Comparison of ENCODE assay signal across 32 cellular contexts in genomic region chr1:239958063-239958462, GRCh38.
"Had no signal": no experiment of that assay in that cellular context is flagged by ENCODE, and none has a peak within 500 bp of the region (broad histone marks: within the 10 kb centered on the region; RNA-seq: fewer than 3 reads in every experiment).

No MANE protein-coding gene starts in this region.

- H3K36me3 ChIP-seq: adrenal gland had no signal

- H3K27ac Mint-ChIP-seq: activated CD4-positive, alpha-beta memory T cell treated with anti-CD3 and anti-CD28 coated beads for 36 hours; activated CD4-positive, alpha-beta T cell treated with anti-CD3 and anti-CD28 coated beads for 36 hours; activated CD4-positive, alpha-beta T cell treated with anti-CD3 and anti-CD28 coated beads, Interleukin-2, amount 10 ng/mL, durations not matched to agents 24 days and 14 days; activated CD8-positive, alpha-beta memory T cell treated with anti-CD3 and anti-CD28 coated beads, Interleukin-2, amount 10 ng/mL, durations not matched to agents 7 days and 5 days; activated CD8-positive, alpha-beta T cell treated with anti-CD3 and anti-CD28 coated beads, Interleukin-2, amount 10 ng/mL, durations not matched to agents 7 days and 5 days; activated naive CD4-positive, alpha-beta T cell treated with anti-CD3 and anti-CD28 coated beads for 36 hours; activated naive CD4-positive, alpha-beta T cell treated with anti-CD3 and anti-CD28 coated beads, Interleukin-2, amount 50 U/mL, for 24 hours; activated naive CD8-positive, alpha-beta T cell treated with anti-CD3 and anti-CD28 coated beads for 36 hours; activated naive CD8-positive, alpha-beta T cell treated with anti-CD3 and anti-CD28 coated beads, Interleukin-2, amount 50 U/mL, for 24 hours; activated T-helper 1 cell treated with anti-CD3 and anti-CD28 coated beads, Interleukin-12 subunit alpha, Interleukin-12 subunit beta, Interleukin-2, Interleukin-4 antibody, amounts not matched to agents 30 ng/mL and 10 ng/mL and 1 ng/mL, durations not matched to agents 14 hours and 24 hours and 36 hours; activated T-helper 2 cell treated with anti-CD3 and anti-CD28 coated beads, Interferon-gamma antibody, Interleukin-2, Interleukin-4, amounts not matched to agents 10 μg/mL and 5 μg/mL and 100 μg/mL, durations not matched to agents 14 hours and 24 hours and 36 hours had no signal

- H3K4me1 Mint-ChIP-seq: activated CD4-positive, alpha-beta T cell treated with anti-CD3 and anti-CD28 coated beads for 36 hours; activated CD4-positive, alpha-beta T cell treated with anti-CD3 and anti-CD28 coated beads, Interleukin-2, amount 10 ng/mL, durations not matched to agents 24 days and 14 days; activated CD8-positive, alpha-beta memory T cell treated with anti-CD3 and anti-CD28 coated beads, Interleukin-2, amount 10 ng/mL, durations not matched to agents 7 days and 5 days; activated naive CD4-positive, alpha-beta T cell treated with anti-CD3 and anti-CD28 coated beads, Interleukin-2, amount 50 U/mL, for 24 hours; activated naive CD8-positive, alpha-beta T cell treated with anti-CD3 and anti-CD28 coated beads for 36 hours; activated naive CD8-positive, alpha-beta T cell treated with anti-CD3 and anti-CD28 coated beads, Interleukin-2, amount 50 U/mL, for 24 hours had no signal

- H3K9me3 ChIP-seq: adrenal gland, body of pancreas had no signal

- H3K27me3 Mint-ChIP-seq: activated CD4-positive, alpha-beta memory T cell treated with anti-CD3 and anti-CD28 coated beads for 36 hours had no signal

- H3K27ac ChIP-seq: adrenal gland, body of pancreas, epithelial cell of prostate had no signal

- H3K4me1 ChIP-seq: adrenal gland, body of pancreas had no signal

- H3K36me3 Mint-ChIP-seq: activated CD4-positive, alpha-beta memory T cell treated with anti-CD3 and anti-CD28 coated beads for 36 hours; activated CD8-positive, alpha-beta memory T cell treated with anti-CD3 and anti-CD28 coated beads, Interleukin-2, amount 10 ng/mL, durations not matched to agents 7 days and 5 days; activated naive CD4-positive, alpha-beta T cell treated with anti-CD3 and anti-CD28 coated beads, Interleukin-2, amount 50 U/mL, for 24 hours; activated naive CD8-positive, alpha-beta T cell treated with anti-CD3 and anti-CD28 coated beads for 36 hours had no signal

- H3K27me3 ChIP-seq: body of pancreas had no signal

- H3K9me3 Mint-ChIP-seq: activated CD4-positive, alpha-beta memory T cell treated with anti-CD3 and anti-CD28 coated beads for 36 hours; activated CD4-positive, alpha-beta T cell treated with anti-CD3 and anti-CD28 coated beads, Interleukin-2, amount 10 ng/mL, durations not matched to agents 24 days and 14 days; activated naive CD4-positive, alpha-beta T cell treated with anti-CD3 and anti-CD28 coated beads for 36 hours; activated naive CD4-positive, alpha-beta T cell treated with anti-CD3 and anti-CD28 coated beads, Interleukin-2, amount 50 U/mL, for 24 hours; activated naive CD8-positive, alpha-beta T cell treated with anti-CD3 and anti-CD28 coated beads for 36 hours; activated naive CD8-positive, alpha-beta T cell treated with anti-CD3 and anti-CD28 coated beads, Interleukin-2, amount 50 U/mL, for 24 hours; activated T-helper 1 cell treated with anti-CD3 and anti-CD28 coated beads, Interleukin-12 subunit alpha, Interleukin-12 subunit beta, Interleukin-2, Interleukin-4 antibody, amounts not matched to agents 30 ng/mL and 10 ng/mL and 1 ng/mL, durations not matched to agents 14 hours and 24 hours and 36 hours; activated T-helper 2 cell treated with anti-CD3 and anti-CD28 coated beads, Interferon-gamma antibody, Interleukin-2, Interleukin-4, amounts not matched to agents 10 μg/mL and 5 μg/mL and 100 μg/mL, durations not matched to agents 14 hours and 24 hours and 36 hours had no signal

- H3K4me3 ChIP-seq: adrenal gland, body of pancreas had no signal

- DNase-seq: activated CD4-positive, alpha-beta memory T cell treated with anti-CD3 and anti-CD28 coated beads for 36 hours; activated CD4-positive, alpha-beta T cell treated with anti-CD3 and anti-CD28 coated beads for 36 hours; activated CD4-positive, CD25-positive, alpha-beta regulatory T cell; activated CD4-positive, CD25-positive, alpha-beta regulatory T cell treated with anti-CD3 and anti-CD28 coated beads, Interleukin-2, amount 50 U/mL, for 72 hours; activated CD8-positive, alpha-beta memory T cell treated with anti-CD3 and anti-CD28 coated beads, Interleukin-2, amount 10 ng/mL, durations not matched to agents 7 days and 5 days; activated CD8-positive, alpha-beta memory T cell treated with anti-CD3 and anti-CD28 coated beads, Interleukin-2, amount 50 U/mL, for 4 hours; activated CD8-positive, alpha-beta T cell treated with anti-CD3 and anti-CD28 coated beads, Interleukin-2, amount 10 ng/mL, durations not matched to agents 7 days and 5 days; activated effector memory CD4-positive, alpha-beta T cell treated with anti-CD3 and anti-CD28 coated beads, Interleukin-2, amount 50 U/mL, for 16 hours; activated naive CD4-positive, alpha-beta T cell treated with anti-CD3 and anti-CD28 coated beads for 36 hours; activated naive CD8-positive, alpha-beta T cell treated with anti-CD3 and anti-CD28 coated beads for 36 hours; activated naive CD8-positive, alpha-beta T cell treated with anti-CD3 and anti-CD28 coated beads, Interleukin-2, amount 50 U/mL, for 24 hours; activated T-cell treated with anti-CD3 and anti-CD28 coated beads, Interleukin-2, amount 50 U/mL, for 1 hour; activated T-cell treated with anti-CD3 and anti-CD28 coated beads, Interleukin-2, amount 50 U/mL, for 48 hours; adrenal gland; amygdala; aorta; body of pancreas; caudate nucleus; cortex of kidney; effector CD8-positive, alpha-beta T cell; foreskin fibroblast; head of caudate nucleus; T-helper 2 cell had no signal

- H3K4me3 Mint-ChIP-seq: activated CD4-positive, alpha-beta memory T cell treated with anti-CD3 and anti-CD28 coated beads for 36 hours; activated CD4-positive, alpha-beta T cell treated with anti-CD3 and anti-CD28 coated beads for 36 hours; activated CD4-positive, alpha-beta T cell treated with anti-CD3 and anti-CD28 coated beads, Interleukin-2, amount 10 ng/mL, durations not matched to agents 24 days and 14 days; activated CD8-positive, alpha-beta memory T cell treated with anti-CD3 and anti-CD28 coated beads, Interleukin-2, amount 10 ng/mL, durations not matched to agents 7 days and 5 days; activated CD8-positive, alpha-beta T cell treated with anti-CD3 and anti-CD28 coated beads, Interleukin-2, amount 10 ng/mL, durations not matched to agents 7 days and 5 days; activated naive CD4-positive, alpha-beta T cell treated with anti-CD3 and anti-CD28 coated beads for 36 hours; activated naive CD4-positive, alpha-beta T cell treated with anti-CD3 and anti-CD28 coated beads, Interleukin-2, amount 50 U/mL, for 24 hours; activated naive CD8-positive, alpha-beta T cell treated with anti-CD3 and anti-CD28 coated beads for 36 hours; activated naive CD8-positive, alpha-beta T cell treated with anti-CD3 and anti-CD28 coated beads, Interleukin-2, amount 50 U/mL, for 24 hours; activated T-helper 1 cell treated with anti-CD3 and anti-CD28 coated beads, Interleukin-12 subunit alpha, Interleukin-12 subunit beta, Interleukin-2, Interleukin-4 antibody, amounts not matched to agents 30 ng/mL and 10 ng/mL and 1 ng/mL, durations not matched to agents 14 hours and 24 hours and 36 hours had no signal

- ATAC-seq: activated CD4-positive, alpha-beta T cell treated with anti-CD3 and anti-CD28 coated beads for 36 hours; activated CD8-positive, alpha-beta memory T cell treated with anti-CD3 and anti-CD28 coated beads, Interleukin-2, amount 10 ng/mL, durations not matched to agents 7 days and 5 days; activated CD8-positive, alpha-beta T cell treated with anti-CD3 and anti-CD28 coated beads, Interleukin-2, amount 10 ng/mL, durations not matched to agents 7 days and 5 days; activated naive CD8-positive, alpha-beta T cell treated with anti-CD3 and anti-CD28 coated beads, Interleukin-2, amount 50 U/mL, for 24 hours; body of pancreas had no signal

- FAIRE-seq: colon, endometrium, endothelial cell of umbilical vein, frontal cortex had no signal
